Comparison of ENCODE assay signal across 10 cellular contexts in the genomic region with DNA sequence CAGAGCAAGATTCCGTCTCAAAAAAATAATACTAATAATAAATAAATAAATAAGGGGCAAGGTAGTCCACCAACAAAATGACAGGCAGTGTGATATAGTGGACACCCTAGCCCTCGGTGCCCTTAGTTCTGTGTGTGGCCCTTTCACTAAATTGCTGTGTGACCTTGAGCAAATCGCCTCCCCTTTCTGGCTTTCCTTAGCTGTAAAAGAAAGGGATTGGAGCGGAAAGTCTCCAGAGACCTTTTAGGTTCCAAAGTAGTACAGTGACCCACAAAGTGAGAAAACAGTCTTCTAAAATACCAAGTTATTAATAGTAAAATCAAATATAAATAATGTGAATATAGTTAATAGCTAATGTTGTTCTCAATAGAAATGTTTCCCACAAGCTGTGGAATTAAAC. TPM values are rescaled to one million over a fixed set of nuclear protein-coding genes. Genes with fewer than 3 reads are reported as not detected.
A peak's percentile ranks its signal among the peaks of the same experiment; 100 is the strongest.
DNase-seq lines count a peak whose midpoint lies in the region; ATAC-seq and TF ChIP-seq lines count a peak whose summit lies in the region.
"Had no signal": no experiment of that assay in that cellular context is flagged by ENCODE, and none has a peak within 500 bp of the region (broad histone marks: within the 10 kb centered on the region; RNA-seq: fewer than 3 reads in every experiment).

No MANE protein-coding gene starts in this region.

- no peak for TF ChIP-seq POLR2A in gastrocnemius medialis (IDR thresholded peaks at IDR 0.05)

- no peak for DNase-seq in CD4-positive, alpha-beta T cell
- DNase-seq in WTC11 (ENCODE audit: low spot score) = no peak
- DNase-seq in fibroblast of pulmonary artery (ENCODE audit: low read depth) = no peak
- no peak for DNase-seq in gastrocnemius medialis
- DNase-seq in left colon = no peak
- DNase-seq in activated CD8-positive, alpha-beta T cell treated with anti-CD3 and anti-CD28 coated beads, Interleukin-2, amount 10 ng/mL, durations not matched to agents 7 days and 5 days = no peak
- DNase-seq in amniotic stem cell (lab: John Stamatoyannopoulos, UW) = no peak
- DNase-seq in DMS53 (lab: John Stamatoyannopoulos, UW) = no peak
- DNase-seq: stimulated activated CD4-positive, alpha-beta T cell treated with anti-CD3 and anti-CD28 coated beads, Interleukin-12 subunit alpha, Interleukin-12 subunit beta, amount 100 ng/mL, for 4 hours had no signal

- H3K9me3 ChIP-seq in CD4-positive, alpha-beta T cell (ENCODE audit: control insufficient read depth, low read length) = no peaks in the 10 kb centered on the region
- no peaks in the 10 kb centered on the region for H3K9me3 ChIP-seq in gastrocnemius medialis

- no peak overlapping the region for H3K27ac ChIP-seq in CD4-positive, alpha-beta T cell (ENCODE audit: low read depth, low read length)
- H3K27ac ChIP-seq in gastrocnemius medialis = peak overlapping the region; percentile 98 to 99 (median 98)

- H3K4me3 Mint-ChIP-seq in CD4-positive, alpha-beta T cell = no peak overlapping the region
- no peak overlapping the region for H3K4me3 Mint-ChIP-seq in WTC11
- no peak overlapping the region for H3K4me3 Mint-ChIP-seq in activated CD8-positive, alpha-beta T cell treated with anti-CD3 and anti-CD28 coated beads, Interleukin-2, amount 10 ng/mL, durations not matched to agents 7 days and 5 days

- H3K27me3 Mint-ChIP-seq in CD4-positive, alpha-beta T cell = peaks cover 11% of the 10 kb centered on the region
- no peaks in the 10 kb centered on the region for H3K27me3 Mint-ChIP-seq in WTC11 (ENCODE audit: low read depth)
- peaks cover 24% of the 10 kb centered on the region for H3K27me3 Mint-ChIP-seq in activated CD8-positive, alpha-beta T cell treated with anti-CD3 and anti-CD28 coated beads, Interleukin-2, amount 10 ng/mL, durations not matched to agents 7 days and 5 days (ENCODE audit: low read depth)

- no peak for ATAC-seq in CD4-positive, alpha-beta T cell (ENCODE audit: poor library complexity)
- ATAC-seq in WTC11 = no peak
- no peak for ATAC-seq in gastrocnemius medialis
- no peak for ATAC-seq in left colon
- no peak for ATAC-seq in activated CD8-positive, alpha-beta T cell treated with anti-CD3 and anti-CD28 coated beads, Interleukin-2, amount 10 ng/mL, durations not matched to agents 7 days and 5 days

- peaks cover 98 to 99% of the 10 kb centered on the region in 2 donors for H3K4me1 ChIP-seq in gastrocnemius medialis

- intact Hi-C loops in CD4-positive, alpha-beta T cell (cut with DNase I, micrococcal nuclease) = no loop called here
- intact Hi-C loops in gastrocnemius medialis (cut with DNase I; ENCODE audit: low total_unique reads) (loop anchor here (2.0 to 10.0 kb wide), 5 partner anchors 15 to 1117 kb away; a partner anchor contains a TSS), left colon (cut with DNase I, micrococcal nuclease) (no loop called here)

- peak overlapping the region; percentile 41 for H3K4me3 ChIP-seq in fibroblast of pulmonary artery (replicated peaks; ENCODE audit: low read depth, low read length)
- H3K4me3 ChIP-seq in gastrocnemius medialis = peak overlapping the region; percentile 47 to 59 (median 48)

- no peaks in the 10 kb centered on the region for H3K27me3 ChIP-seq in CD4-positive, alpha-beta T cell (ENCODE audit: control insufficient read depth, insufficient read depth, low read length)
- no peaks in the 10 kb centered on the region for H3K27me3 ChIP-seq in gastrocnemius medialis

- CTCF ChIA-PET in CD4-positive, alpha-beta T cell (lab: Charles Lee) = interaction anchor here (1.0 to 10.7 kb wide), 2 partner anchors 19 to 26 kb away, joined by 4 to 101 read pairs; no protein-coding TSS in a partner anchor
- CTCF ChIA-PET in WTC11 (lab: Charles Lee) = interaction anchor here (1.6 to 28.0 kb wide), 6 partner anchors 8 to 103 kb away, joined by 8 to 1176 read pairs (median 10); a partner anchor contains a TSS
- CTCF ChIA-PET in activated CD8-positive, alpha-beta T cell treated with anti-CD3 and anti-CD28 coated beads, Interleukin-2, amount 10 ng/mL, durations not matched to agents 7 days and 5 days (lab: Charles Lee) = interaction anchor here (1.0 to 5.3 kb wide), 7 partner anchors 8 to 197 kb away, joined by 3 to 34 read pairs (median 4); no protein-coding TSS in a partner anchor

- H3K9me3 Mint-ChIP-seq in CD4-positive, alpha-beta T cell = no peaks in the 10 kb centered on the region
- H3K9me3 Mint-ChIP-seq in WTC11 = no peaks in the 10 kb centered on the region
- no peaks in the 10 kb centered on the region for H3K9me3 Mint-ChIP-seq in activated CD8-positive, alpha-beta T cell treated with anti-CD3 and anti-CD28 coated beads, Interleukin-2, amount 10 ng/mL, durations not matched to agents 7 days and 5 days (ENCODE audit: insufficient read depth)
- H3K9me3 Mint-ChIP-seq: activated T-helper 2 cell treated with anti-CD3 and anti-CD28 coated beads, Interferon-gamma antibody, Interleukin-2, Interleukin-4, amounts not matched to agents 10 μg/mL and 5 μg/mL and 100 μg/mL, durations not matched to agents 14 hours and 24 hours and 36 hours had no signal

- peaks cover 51% of the 10 kb centered on the region for H3K4me1 Mint-ChIP-seq in CD4-positive, alpha-beta T cell (ENCODE audit: low read depth)
- peaks cover 59% of the 10 kb centered on the region for H3K4me1 Mint-ChIP-seq in WTC11
- H3K4me1 Mint-ChIP-seq in activated CD8-positive, alpha-beta T cell treated with anti-CD3 and anti-CD28 coated beads, Interleukin-2, amount 10 ng/mL, durations not matched to agents 7 days and 5 days (ENCODE audit: low read depth) = peaks cover 53% of the 10 kb centered on the region

- in situ Hi-C loops in gastrocnemius medialis (cut with MboI; ENCODE audit: low sequenced_read_pairs in 4 of 4) = loop anchor here in 1 of 4 donors (25.0 kb wide), 1 partner anchor 365 kb away; no protein-coding TSS in a partner anchor

- POLR2A ChIA-PET in CD4-positive, alpha-beta T cell (lab: Charles Lee) = no interaction called here
- POLR2A ChIA-PET in WTC11 (lab: Charles Lee) = interaction anchor here (1.6 kb wide), 1 partner anchor 25 kb away, joined by 6 read pairs; no protein-coding TSS in a partner anchor
- POLR2A ChIA-PET in activated CD8-positive, alpha-beta T cell treated with anti-CD3 and anti-CD28 coated beads, Interleukin-2, amount 10 ng/mL, durations not matched to agents 7 days and 5 days (lab: Charles Lee) = no interaction called here

- no peaks in the 10 kb centered on the region for H3K36me3 ChIP-seq in gastrocnemius medialis

- TF ChIP-seq CTCF in CD4-positive, alpha-beta T cell (IDR thresholded peaks at IDR 0.05) = no peak
- no peak for TF ChIP-seq CTCF in WTC11 (IDR thresholded peaks at IDR 0.05)
- TF ChIP-seq CTCF in fibroblast of pulmonary artery (IDR thresholded peaks at IDR 0.05; ENCODE audit: low read length, missing control alignments) = no peak
- no peak for TF ChIP-seq CTCF in gastrocnemius medialis (IDR thresholded peaks at IDR 0.05 in 4 of 5, conservative IDR thresholded peaks at IDR 0.05 in 1 of 5)

- H3K27ac Mint-ChIP-seq in CD4-positive, alpha-beta T cell = peak overlapping the region; percentile 77
- H3K27ac Mint-ChIP-seq in WTC11 = 0 out of 2 replicates have a peak overlapping the region, but pooled peaks have one; percentile 73
- H3K27ac Mint-ChIP-seq in activated CD8-positive, alpha-beta T cell treated with anti-CD3 and anti-CD28 coated beads, Interleukin-2, amount 10 ng/mL, durations not matched to agents 7 days and 5 days = no peak overlapping the region
- H3K27ac Mint-ChIP-seq: activated T-helper 2 cell treated with anti-CD3 and anti-CD28 coated beads, Interferon-gamma antibody, Interleukin-2, Interleukin-4, amounts not matched to agents 10 μg/mL and 5 μg/mL and 100 μg/mL, durations not matched to agents 14 hours and 24 hours and 36 hours had no signal

- H3K36me3 Mint-ChIP-seq in CD4-positive, alpha-beta T cell (ENCODE audit: low read depth) = peaks cover 4% of the 10 kb centered on the region
- no peaks in the 10 kb centered on the region for H3K36me3 Mint-ChIP-seq in WTC11
- no peaks in the 10 kb centered on the region for H3K36me3 Mint-ChIP-seq in activated CD8-positive, alpha-beta T cell treated with anti-CD3 and anti-CD28 coated beads, Interleukin-2, amount 10 ng/mL, durations not matched to agents 7 days and 5 days (ENCODE audit: low read depth)

TF ChIP-seq in WTC11, 78 proteins besides CTCF, POLR2A, EP300 and RAD21 (continues in another document):
- TF ChIP-seq, protein P1, sequence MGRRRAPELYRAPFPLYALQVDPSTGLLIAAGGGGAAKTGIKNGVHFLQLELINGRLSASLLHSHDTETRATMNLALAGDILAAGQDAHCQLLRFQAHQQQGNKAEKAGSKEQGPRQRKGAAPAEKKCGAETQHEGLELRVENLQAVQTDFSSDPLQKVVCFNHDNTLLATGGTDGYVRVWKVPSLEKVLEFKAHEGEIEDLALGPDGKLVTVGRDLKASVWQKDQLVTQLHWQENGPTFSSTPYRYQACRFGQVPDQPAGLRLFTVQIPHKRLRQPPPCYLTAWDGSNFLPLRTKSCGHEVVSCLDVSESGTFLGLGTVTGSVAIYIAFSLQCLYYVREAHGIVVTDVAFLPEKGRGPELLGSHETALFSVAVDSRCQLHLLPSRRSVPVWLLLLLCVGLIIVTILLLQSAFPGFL (CRISPR knock-in tag; IDR thresholded peaks at IDR 0.05; ENCODE audit: borderline replicate concordance) = no peak
- TF ChIP-seq FOXK1 (CRISPR knock-in tag; IDR thresholded peaks at IDR 0.05) (no peak), KAT7 (CRISPR knock-in tag; IDR thresholded peaks at IDR 0.05; ENCODE audit: borderline replicate concordance) (no peak)
- TF ChIP-seq, protein P2, sequence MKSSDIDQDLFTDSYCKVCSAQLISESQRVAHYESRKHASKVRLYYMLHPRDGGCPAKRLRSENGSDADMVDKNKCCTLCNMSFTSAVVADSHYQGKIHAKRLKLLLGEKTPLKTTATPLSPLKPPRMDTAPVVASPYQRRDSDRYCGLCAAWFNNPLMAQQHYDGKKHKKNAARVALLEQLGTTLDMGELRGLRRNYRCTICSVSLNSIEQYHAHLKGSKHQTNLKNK (CRISPR knock-in tag; IDR thresholded peaks at IDR 0.05) = no peak

RNA-seq across cellular contexts. Expression of a gene that starts 7.6 kb away (rescaled TPM):
- total RNA-seq in CD4-positive, alpha-beta T cell = 100 to 1,000 TPM; 435 to 455 TPM
- total RNA-seq in WTC11 (2021) (40.7 to 68.8 TPM (median 46.2 TPM) in 3 replicates), gastrocnemius medialis (100 to 1,000 TPM; 143 to 244 (median 220) TPM), left colon (100 to 1,000 TPM; 335 to 478 TPM)
- total RNA-seq in activated CD8-positive, alpha-beta T cell treated with anti-CD3 and anti-CD28 coated beads, Interleukin-2, amount 10 ng/mL, durations not matched to agents 7 days and 5 days = 10 to 100 TPM in 1 of 2 experiments, 1 to 10 TPM in 1; 8.5 to 10.3 TPM

RNA-seq across cellular contexts. Expression of a gene that starts 31.3 kb away (rescaled TPM):
- 10 to 100 TPM in 1 of 2 experiments, 1 to 10 TPM in 1; 9.4 to 10.1 TPM for total RNA-seq in CD4-positive, alpha-beta T cell
- total RNA-seq in WTC11 (2021) (6.9 to 12.4 TPM (median 8.7 TPM) in 3 replicates), gastrocnemius medialis (1 to 10 TPM in 2 of 4 donors, under 1 TPM in 2; 0.29 to 2.4 (median 1.2) TPM), left colon (1 to 10 TPM; 3.5 to 6.5 TPM)
- total RNA-seq in activated CD8-positive, alpha-beta T cell treated with anti-CD3 and anti-CD28 coated beads, Interleukin-2, amount 10 ng/mL, durations not matched to agents 7 days and 5 days = 10 to 100 TPM; 16.8 to 17.8 TPM

RNA-seq across cellular contexts. Expression of a gene that starts 39.8 kb away (rescaled TPM):
- total RNA-seq in CD4-positive, alpha-beta T cell = under 1 TPM; 0.27 to 0.36 TPM
- 66.3 to 79.1 TPM (median 70.6 TPM) in 3 replicates for total RNA-seq in WTC11 (2021)
- not detected for total RNA-seq in gastrocnemius medialis
- 1 to 10 TPM in 1 of 2 donors, under 1 TPM in 1; 0.78 to 1.1 TPM for total RNA-seq in left colon
- under 1 TPM; 0.05 TPM for total RNA-seq in activated CD8-positive, alpha-beta T cell treated with anti-CD3 and anti-CD28 coated beads, Interleukin-2, amount 10 ng/mL, durations not matched to agents 7 days and 5 days

Comparison
In these comparisons a context has a peak if more than half of its experiments do, and no peak if none do; other contexts are left out.
1. RNA of a gene that starts 39.8 kb away (total RNA-seq): 66.3 to 79.1 TPM in WTC11; 0.78 to 1.1 TPM in left colon, 0.27 to 0.36 TPM in CD4-positive, alpha-beta T cell, 0.05 TPM in activated CD8-positive, alpha-beta T cell treated with anti-CD3 and anti-CD28 coated beads, Interleukin-2, amount 10 ng/mL, durations not matched to agents 7 days and 5 days and not detected in gastrocnemius medialis; every median in the first group is over 10 times any median in the second.